ENCODE assay signal across 1 cellular context in the genomic region with DNA sequence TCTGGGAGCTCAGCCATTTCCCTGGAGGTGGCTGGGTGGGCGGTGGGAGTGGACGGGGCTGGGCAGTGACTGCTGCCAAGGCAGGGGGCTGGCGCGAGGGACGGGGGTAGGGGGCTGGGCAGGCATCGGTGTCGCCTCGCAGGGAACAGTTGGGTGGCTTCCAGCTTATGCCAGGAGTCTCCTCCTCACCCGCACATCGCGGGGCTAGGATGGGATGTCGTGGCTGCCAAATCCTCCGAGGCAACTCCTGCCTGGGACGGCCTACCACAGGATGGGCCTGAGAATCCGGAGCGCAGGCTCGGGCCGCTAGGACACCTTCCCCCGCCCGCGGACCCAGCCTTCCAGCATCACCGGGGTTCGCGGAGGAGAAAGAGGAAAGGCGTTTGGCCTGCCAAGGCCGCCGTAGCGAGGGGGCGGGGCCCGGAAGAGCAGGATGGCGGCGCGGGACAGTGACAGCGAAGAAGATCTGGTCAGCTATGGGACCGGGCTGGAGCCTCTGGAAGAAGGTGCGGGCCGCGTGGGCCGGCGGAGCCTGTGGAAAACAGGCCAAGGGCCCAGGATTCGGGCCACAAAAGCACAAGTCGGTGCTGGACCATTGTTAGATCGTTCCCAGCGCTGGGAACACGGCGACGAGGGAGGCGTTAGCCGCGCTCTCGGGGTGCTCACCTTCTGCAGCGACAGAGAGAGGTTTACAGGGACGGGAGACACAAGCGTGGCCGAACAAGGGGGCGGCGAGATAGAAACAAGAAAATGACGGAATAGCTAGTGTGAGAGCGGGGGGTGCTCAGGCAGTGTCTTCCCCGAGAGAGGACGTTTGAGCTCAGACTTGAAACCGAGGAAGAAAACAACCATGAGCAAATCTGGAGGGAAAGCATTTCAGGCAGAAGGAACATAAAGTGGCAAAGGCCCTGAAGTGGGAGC.
TF ChIP-seq lines count a peak whose summit lies in the region.

A gene with protein sequence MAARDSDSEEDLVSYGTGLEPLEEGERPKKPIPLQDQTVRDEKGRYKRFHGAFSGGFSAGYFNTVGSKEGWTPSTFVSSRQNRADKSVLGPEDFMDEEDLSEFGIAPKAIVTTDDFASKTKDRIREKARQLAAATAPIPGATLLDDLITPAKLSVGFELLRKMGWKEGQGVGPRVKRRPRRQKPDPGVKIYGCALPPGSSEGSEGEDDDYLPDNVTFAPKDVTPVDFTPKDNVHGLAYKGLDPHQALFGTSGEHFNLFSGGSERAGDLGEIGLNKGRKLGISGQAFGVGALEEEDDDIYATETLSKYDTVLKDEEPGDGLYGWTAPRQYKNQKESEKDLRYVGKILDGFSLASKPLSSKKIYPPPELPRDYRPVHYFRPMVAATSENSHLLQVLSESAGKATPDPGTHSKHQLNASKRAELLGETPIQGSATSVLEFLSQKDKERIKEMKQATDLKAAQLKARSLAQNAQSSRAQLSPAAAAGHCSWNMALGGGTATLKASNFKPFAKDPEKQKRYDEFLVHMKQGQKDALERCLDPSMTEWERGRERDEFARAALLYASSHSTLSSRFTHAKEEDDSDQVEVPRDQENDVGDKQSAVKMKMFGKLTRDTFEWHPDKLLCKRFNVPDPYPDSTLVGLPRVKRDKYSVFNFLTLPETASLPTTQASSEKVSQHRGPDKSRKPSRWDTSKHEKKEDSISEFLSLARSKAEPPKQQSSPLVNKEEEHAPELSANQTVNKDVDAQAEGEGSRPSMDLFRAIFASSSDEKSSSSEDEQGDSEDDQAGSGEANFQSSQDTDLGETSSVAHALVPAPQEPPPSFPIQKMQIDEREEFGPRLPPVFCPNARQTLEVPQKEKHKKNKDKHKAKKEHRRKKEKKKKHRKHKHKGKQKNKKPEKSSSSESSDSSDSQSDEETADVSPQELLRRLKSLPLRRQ (plus strand): TSS at position 421 of the 921 bp plus-strand sequence. CDS start 13 bp downstream, at position 434.

TF ChIP-seq in HepG2, 621 proteins besides CTCF, POLR2A, EP300 and RAD21 (continued from another document and continues in another):
- TF ChIP-seq, protein P1, sequence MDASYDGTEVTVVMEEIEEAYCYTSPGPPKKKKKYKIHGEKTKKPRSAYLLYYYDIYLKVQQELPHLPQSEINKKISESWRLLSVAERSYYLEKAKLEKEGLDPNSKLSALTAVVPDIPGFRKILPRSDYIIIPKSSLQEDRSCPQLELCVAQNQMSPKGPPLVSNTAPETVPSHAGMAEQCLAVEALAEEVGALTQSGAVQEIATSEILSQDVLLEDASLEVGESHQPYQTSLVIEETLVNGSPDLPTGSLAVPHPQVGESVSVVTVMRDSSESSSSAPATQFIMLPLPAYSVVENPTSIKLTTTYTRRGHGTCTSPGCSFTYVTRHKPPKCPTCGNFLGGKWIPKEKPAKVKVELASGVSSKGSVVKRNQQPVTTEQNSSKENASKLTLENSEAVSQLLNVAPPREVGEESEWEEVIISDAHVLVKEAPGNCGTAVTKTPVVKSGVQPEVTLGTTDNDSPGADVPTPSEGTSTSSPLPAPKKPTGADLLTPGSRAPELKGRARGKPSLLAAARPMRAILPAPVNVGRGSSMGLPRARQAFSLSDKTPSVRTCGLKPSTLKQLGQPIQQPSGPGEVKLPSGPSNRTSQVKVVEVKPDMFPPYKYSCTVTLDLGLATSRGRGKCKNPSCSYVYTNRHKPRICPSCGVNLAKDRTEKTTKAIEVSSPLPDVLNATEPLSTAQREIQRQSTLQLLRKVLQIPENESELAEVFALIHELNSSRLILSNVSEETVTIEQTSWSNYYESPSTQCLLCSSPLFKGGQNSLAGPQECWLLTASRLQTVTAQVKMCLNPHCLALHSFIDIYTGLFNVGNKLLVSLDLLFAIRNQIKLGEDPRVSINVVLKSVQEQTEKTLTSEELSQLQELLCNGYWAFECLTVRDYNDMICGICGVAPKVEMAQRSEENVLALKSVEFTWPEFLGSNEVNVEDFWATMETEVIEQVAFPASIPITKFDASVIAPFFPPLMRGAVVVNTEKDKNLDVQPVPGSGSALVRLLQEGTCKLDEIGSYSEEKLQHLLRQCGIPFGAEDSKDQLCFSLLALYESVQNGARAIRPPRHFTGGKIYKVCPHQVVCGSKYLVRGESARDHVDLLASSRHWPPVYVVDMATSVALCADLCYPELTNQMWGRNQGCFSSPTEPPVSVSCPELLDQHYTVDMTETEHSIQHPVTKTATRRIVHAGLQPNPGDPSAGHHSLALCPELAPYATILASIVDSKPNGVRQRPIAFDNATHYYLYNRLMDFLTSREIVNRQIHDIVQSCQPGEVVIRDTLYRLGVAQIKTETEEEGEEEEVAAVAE (CRISPR knock-in tag; IDR thresholded peaks at IDR 0.05; ENCODE audit: borderline replicate concordance), result no peak
- no peak for TF ChIP-seq CENPX (CRISPR knock-in tag; IDR thresholded peaks at IDR 0.05)
- TF ChIP-seq, protein P2, sequence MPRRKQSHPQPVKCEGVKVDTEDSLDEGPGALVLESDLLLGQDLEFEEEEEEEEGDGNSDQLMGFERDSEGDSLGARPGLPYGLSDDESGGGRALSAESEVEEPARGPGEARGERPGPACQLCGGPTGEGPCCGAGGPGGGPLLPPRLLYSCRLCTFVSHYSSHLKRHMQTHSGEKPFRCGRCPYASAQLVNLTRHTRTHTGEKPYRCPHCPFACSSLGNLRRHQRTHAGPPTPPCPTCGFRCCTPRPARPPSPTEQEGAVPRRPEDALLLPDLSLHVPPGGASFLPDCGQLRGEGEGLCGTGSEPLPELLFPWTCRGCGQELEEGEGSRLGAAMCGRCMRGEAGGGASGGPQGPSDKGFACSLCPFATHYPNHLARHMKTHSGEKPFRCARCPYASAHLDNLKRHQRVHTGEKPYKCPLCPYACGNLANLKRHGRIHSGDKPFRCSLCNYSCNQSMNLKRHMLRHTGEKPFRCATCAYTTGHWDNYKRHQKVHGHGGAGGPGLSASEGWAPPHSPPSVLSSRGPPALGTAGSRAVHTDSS (CRISPR knock-in tag; conservative IDR thresholded peaks at IDR 0.05), result no peak
- TF ChIP-seq ZBTB1 (CRISPR knock-in tag; IDR thresholded peaks at IDR 0.05; ENCODE audit: borderline replicate concordance), result no peak
- TF ChIP-seq, protein P3, sequence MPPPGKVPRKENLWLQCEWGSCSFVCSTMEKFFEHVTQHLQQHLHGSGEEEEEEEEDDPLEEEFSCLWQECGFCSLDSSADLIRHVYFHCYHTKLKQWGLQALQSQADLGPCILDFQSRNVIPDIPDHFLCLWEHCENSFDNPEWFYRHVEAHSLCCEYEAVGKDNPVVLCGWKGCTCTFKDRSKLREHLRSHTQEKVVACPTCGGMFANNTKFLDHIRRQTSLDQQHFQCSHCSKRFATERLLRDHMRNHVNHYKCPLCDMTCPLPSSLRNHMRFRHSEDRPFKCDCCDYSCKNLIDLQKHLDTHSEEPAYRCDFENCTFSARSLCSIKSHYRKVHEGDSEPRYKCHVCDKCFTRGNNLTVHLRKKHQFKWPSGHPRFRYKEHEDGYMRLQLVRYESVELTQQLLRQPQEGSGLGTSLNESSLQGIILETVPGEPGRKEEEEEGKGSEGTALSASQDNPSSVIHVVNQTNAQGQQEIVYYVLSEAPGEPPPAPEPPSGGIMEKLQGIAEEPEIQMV (CRISPR knock-in tag; IDR thresholded peaks at IDR 0.05; ENCODE audit: low read depth), result peak; percentile 96
- no peak for TF ChIP-seq HES4 (CRISPR knock-in tag; IDR thresholded peaks at IDR 0.05; ENCODE audit: borderline replicate concordance)
- TF ChIP-seq PRPF4 (IDR thresholded peaks at IDR 0.05; ENCODE audit: low read depth, low read length, poor library complexity, severe bottlenecking), result no peak
- peak; percentile 34; the same call in 1 of the 2 replicates for TF ChIP-seq HIVEP1 (CRISPR knock-in tag; IDR thresholded peaks at IDR 0.05)
- TF ChIP-seq ZNF432 (CRISPR knock-in tag; IDR thresholded peaks at IDR 0.05; ENCODE audit: borderline replicate concordance), result no peak
- TF ChIP-seq, protein P4, sequence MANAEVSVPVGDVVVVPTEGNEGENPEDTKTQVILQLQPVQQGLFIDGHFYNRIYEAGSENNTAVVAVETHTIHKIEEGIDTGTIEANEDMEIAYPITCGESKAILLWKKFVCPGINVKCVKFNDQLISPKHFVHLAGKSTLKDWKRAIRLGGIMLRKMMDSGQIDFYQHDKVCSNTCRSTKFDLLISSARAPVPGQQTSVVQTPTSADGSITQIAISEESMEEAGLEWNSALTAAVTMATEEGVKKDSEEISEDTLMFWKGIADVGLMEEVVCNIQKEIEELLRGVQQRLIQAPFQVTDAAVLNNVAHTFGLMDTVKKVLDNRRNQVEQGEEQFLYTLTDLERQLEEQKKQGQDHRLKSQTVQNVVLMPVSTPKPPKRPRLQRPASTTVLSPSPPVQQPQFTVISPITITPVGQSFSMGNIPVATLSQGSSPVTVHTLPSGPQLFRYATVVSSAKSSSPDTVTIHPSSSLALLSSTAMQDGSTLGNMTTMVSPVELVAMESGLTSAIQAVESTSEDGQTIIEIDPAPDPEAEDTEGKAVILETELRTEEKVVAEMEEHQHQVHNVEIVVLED (CRISPR knock-in tag; IDR thresholded peaks at IDR 0.05; ENCODE audit: borderline replicate concordance), result peak; percentile 71; the same call in 1 of the 2 replicates
- TF ChIP-seq HNRNPH1 (optimal IDR thresholded peaks at IDR 0.05; ENCODE audit: low read depth, low read length), result no peak
- no peak for TF ChIP-seq ZNF3 (CRISPR knock-in tag; IDR thresholded peaks at IDR 0.05)
- TF ChIP-seq ZNF713 (CRISPR knock-in tag; IDR thresholded peaks at IDR 0.05), result no peak
- TF ChIP-seq DPF2 (CRISPR knock-in tag; IDR thresholded peaks at IDR 0.05; ENCODE audit: borderline replicate concordance, low read depth), result no peak
- TF ChIP-seq, protein P5, sequence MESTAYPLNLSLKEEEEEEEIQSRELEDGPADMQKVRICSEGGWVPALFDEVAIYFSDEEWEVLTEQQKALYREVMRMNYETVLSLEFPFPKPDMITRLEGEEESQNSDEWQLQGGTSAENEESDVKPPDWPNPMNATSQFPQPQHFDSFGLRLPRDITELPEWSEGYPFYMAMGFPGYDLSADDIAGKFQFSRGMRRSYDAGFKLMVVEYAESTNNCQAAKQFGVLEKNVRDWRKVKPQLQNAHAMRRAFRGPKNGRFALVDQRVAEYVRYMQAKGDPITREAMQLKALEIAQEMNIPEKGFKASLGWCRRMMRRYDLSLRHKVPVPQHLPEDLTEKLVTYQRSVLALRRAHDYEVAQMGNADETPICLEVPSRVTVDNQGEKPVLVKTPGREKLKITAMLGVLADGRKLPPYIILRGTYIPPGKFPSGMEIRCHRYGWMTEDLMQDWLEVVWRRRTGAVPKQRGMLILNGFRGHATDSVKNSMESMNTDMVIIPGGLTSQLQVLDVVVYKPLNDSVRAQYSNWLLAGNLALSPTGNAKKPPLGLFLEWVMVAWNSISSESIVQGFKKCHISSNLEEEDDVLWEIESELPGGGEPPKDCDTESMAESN (CRISPR knock-in tag; conservative IDR thresholded peaks at IDR 0.05), result peak; percentile 83
- TF ChIP-seq ASH2L (IDR thresholded peaks at IDR 0.05; ENCODE audit: insufficient read length, low read depth, low read length), result peak; percentile 82
- TF ChIP-seq ZSCAN22 (CRISPR knock-in tag; IDR thresholded peaks at IDR 0.05), result no peak
- TF ChIP-seq, protein P6, sequence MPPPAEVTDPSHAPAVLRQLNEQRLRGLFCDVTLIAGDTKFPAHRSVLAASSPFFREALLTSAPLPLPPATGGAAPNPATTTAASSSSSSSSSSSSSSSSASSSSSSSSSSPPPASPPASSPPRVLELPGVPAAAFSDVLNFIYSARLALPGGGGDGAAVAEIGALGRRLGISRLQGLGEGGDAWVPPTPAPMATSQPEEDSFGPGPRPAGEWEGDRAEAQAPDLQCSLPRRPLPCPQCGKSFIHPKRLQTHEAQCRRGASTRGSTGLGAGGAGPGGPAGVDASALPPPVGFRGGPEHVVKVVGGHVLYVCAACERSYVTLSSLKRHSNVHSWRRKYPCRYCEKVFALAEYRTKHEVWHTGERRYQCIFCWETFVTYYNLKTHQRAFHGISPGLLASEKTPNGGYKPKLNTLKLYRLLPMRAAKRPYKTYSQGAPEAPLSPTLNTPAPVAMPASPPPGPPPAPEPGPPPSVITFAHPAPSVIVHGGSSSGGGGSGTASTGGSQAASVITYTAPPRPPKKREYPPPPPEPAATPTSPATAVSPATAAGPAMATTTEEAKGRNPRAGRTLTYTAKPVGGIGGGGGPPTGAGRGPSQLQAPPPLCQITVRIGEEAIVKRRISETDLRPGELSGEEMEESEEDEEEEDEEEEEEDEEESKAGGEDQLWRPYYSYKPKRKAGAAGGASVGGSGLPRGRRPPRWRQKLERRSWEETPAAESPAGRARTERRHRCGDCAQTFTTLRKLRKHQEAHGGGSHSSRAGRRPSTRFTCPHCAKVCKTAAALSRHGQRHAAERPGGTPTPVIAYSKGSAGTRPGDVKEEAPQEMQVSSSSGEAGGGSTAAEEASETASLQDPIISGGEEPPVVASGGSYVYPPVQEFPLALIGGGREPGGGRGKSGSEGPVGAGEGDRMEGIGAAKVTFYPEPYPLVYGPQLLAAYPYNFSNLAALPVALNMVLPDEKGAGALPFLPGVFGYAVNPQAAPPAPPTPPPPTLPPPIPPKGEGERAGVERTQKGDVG (CRISPR knock-in tag; IDR thresholded peaks at IDR 0.05; ENCODE audit: borderline replicate concordance), result 0 out of 2 replicates have a peak, but pooled peaks have one; percentile 15
- no peak for TF ChIP-seq ISX (CRISPR knock-in tag; conservative IDR thresholded peaks at IDR 0.05)
- TF ChIP-seq ZNF703 (CRISPR knock-in tag; IDR thresholded peaks at IDR 0.05; ENCODE audit: borderline replicate concordance), result no peak
- TF ChIP-seq CEBPB (IDR thresholded peaks at IDR 0.05; ENCODE audit: borderline replicate concordance, low read depth, low read length), result no peak
- TF ChIP-seq ZFYVE20 (CRISPR knock-in tag; IDR thresholded peaks at IDR 0.05; ENCODE audit: borderline replicate concordance, low read depth), result no peak
- TF ChIP-seq, protein P7, sequence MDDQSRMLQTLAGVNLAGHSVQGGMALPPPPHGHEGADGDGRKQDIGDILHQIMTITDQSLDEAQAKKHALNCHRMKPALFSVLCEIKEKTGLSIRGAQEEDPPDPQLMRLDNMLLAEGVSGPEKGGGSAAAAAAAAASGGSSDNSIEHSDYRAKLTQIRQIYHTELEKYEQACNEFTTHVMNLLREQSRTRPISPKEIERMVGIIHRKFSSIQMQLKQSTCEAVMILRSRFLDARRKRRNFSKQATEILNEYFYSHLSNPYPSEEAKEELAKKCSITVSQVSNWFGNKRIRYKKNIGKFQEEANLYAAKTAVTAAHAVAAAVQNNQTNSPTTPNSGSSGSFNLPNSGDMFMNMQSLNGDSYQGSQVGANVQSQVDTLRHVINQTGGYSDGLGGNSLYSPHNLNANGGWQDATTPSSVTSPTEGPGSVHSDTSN (CRISPR knock-in tag; IDR thresholded peaks at IDR 0.05; ENCODE audit: borderline replicate concordance), result no peak
- TF ChIP-seq ZNF367 (CRISPR knock-in tag; IDR thresholded peaks at IDR 0.05; ENCODE audit: borderline replicate concordance), result no peak
- no peak for TF ChIP-seq ZNF34 (CRISPR knock-in tag; IDR thresholded peaks at IDR 0.05; ENCODE audit: borderline replicate concordance)
- no peak for TF ChIP-seq ZNF207 (IDR thresholded peaks at IDR 0.05; ENCODE audit: borderline replicate concordance)
- TF ChIP-seq ZNF577 (CRISPR knock-in tag; IDR thresholded peaks at IDR 0.05; ENCODE audit: borderline replicate concordance, low read depth), result no peak
- TF ChIP-seq, protein P8, sequence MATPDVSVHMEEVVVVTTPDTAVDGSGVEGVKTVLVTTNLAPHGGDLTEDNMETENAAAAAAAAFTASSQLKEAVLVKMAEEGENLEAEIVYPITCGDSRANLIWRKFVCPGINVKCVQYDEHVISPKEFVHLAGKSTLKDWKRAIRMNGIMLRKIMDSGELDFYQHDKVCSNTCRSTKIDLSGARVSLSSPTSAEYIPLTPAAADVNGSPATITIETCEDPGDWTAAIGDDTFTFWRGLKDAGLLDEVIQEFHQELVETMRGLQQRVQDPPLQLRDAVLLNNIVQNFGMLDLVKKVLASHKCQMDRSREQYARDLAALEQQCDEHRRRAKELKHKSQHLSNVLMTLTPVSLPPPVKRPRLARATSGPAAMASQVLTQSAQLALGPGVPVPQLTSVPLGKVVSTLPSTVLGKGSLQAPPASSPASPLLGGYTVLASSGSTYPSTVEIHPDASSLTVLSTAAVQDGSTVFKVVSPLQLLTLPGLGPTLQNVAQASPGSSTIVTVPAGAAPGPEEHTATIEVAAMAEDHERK (CRISPR knock-in tag; IDR thresholded peaks at IDR 0.05; ENCODE audit: low read depth), result no peak
